Comparison of ENCODE assay signal across 9 cellular contexts in the genomic region with DNA sequence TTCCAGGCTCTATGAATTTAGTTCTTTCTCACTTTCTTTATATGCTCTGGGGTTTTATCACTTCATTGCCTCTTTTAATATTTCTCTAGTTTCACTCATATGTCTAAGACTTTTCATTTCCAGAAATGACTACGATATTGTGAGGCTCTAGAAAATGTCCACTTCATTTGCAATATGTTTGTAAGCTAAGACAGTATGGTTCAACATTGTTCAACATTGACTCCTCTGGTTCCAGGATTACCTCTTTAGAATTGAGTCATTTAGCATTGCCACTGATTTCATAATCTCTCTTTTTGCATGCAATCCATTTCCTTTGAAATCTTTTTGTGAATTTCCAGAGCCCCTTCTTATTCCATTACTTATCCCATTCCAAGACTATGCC. TPM values are rescaled to one million over a fixed set of nuclear protein-coding genes. Genes with fewer than 3 reads are reported as not detected.
A peak's percentile ranks its signal among the peaks of the same experiment; 100 is the strongest.
DNase-seq lines count a peak whose midpoint lies in the region; ATAC-seq and TF ChIP-seq lines count a peak whose summit lies in the region.
"Had no signal": no experiment of that assay in that cellular context is flagged by ENCODE, and none has a peak within 500 bp of the region (broad histone marks: within the 10 kb centered on the region; RNA-seq: fewer than 3 reads in every experiment).

No MANE protein-coding gene starts in this region.

- H3K27me3 ChIP-seq in adipocyte (replicated peaks; ENCODE audit: control insufficient read depth, insufficient read depth, low read length) (no peaks in the 10 kb centered on the region), psoas muscle (ENCODE audit: insufficient read depth in 3 of 3, low read length in 2 of 3) (no peaks in the 10 kb centered on the region), MM.1S (replicated peaks; ENCODE audit: insufficient read depth, low read length) (no peaks in the 10 kb centered on the region)

- H3K36me3 ChIP-seq in adipocyte (ENCODE audit: control insufficient read depth, insufficient read depth, low read length, severe bottlenecking) (no peaks in the 10 kb centered on the region), psoas muscle (ENCODE audit: insufficient read depth in 1 of 2, low read depth in 1 of 2) (no peaks in the 10 kb centered on the region), MM.1S (replicated peaks; ENCODE audit: insufficient read depth, low read length) (no peaks in the 10 kb centered on the region)

- in situ Hi-C loops in ACHN (cut with HindIII; ENCODE audit: low pct_ligation_motif_present, low pct_unique_long_range_greater_than_20kb, low sequenced_read_pairs): no loop called here
- in situ Hi-C loops in GM13976 (cut with MboI; ENCODE audit: low sequenced_read_pairs, unreplicated experiment): no loop called here

- H3K9me2 ChIP-seq in MM.1S (replicated peaks; ENCODE audit: insufficient read depth, low read length): no peaks in the 10 kb centered on the region

- intact Hi-C loops in psoas muscle (cut with DNase I): no loop called here

- no peak for TF ChIP-seq CTCF in psoas muscle (IDR thresholded peaks at IDR 0.05)
- no peak for TF ChIP-seq CTCF in MM.1S (IDR thresholded peaks at IDR 0.05; ENCODE audit: low read length)
- TF ChIP-seq CTCF in GM13976 (IDR thresholded peaks at IDR 0.05; ENCODE audit: borderline replicate concordance, control extremely low read depth, extremely low read depth, insufficient read depth, missing control alignments): no peak

- H3F3A ChIP-seq in MM.1S (ENCODE audit: insufficient read depth, low read length): no peaks in the 10 kb centered on the region

- H3K4me1 ChIP-seq in adipocyte (ENCODE audit: control insufficient read depth, insufficient read depth, low read length): peaks cover 24% of the 10 kb centered on the region
- H3K4me1 ChIP-seq in psoas muscle: no peaks in the 10 kb centered on the region
- peaks cover 11% of the 10 kb centered on the region for H3K4me1 ChIP-seq in MM.1S (ENCODE audit: low read length)

- peak; percentile 61 for ATAC-seq in GM19328 (IDR thresholded peaks at IDR 0.05; ENCODE audit: unreplicated experiment)
- ATAC-seq in HG03159 (IDR thresholded peaks at IDR 0.05; ENCODE audit: unreplicated experiment): peak; percentile 89
- ATAC-seq in psoas muscle: no peak

- H3K27ac ChIP-seq in psoas muscle (no peak overlapping the region), MM.1S (ENCODE audit: low read length) (no peak overlapping the region)

- H3K9me3 ChIP-seq in adipocyte (ENCODE audit: control insufficient read depth, low read length) (no peaks in the 10 kb centered on the region), psoas muscle (no peaks in the 10 kb centered on the region), MM.1S (replicated peaks; ENCODE audit: insufficient read depth, low read length) (no peaks in the 10 kb centered on the region)

- peak; percentile 76 for DNase-seq in ACHN
- peak; percentile 94 for DNase-seq in adipocyte (ENCODE audit: low read depth)
- DNase-seq in psoas muscle: no peak
- no peak for DNase-seq in MM.1S
- DNase-seq in GM13976 (ENCODE audit: low spot score): no peak
- DNase-seq in NCI-H1048 (lab: John Stamatoyannopoulos, UW): no peak
- DNase-seq: activated naive CD8-positive, alpha-beta T cell treated with anti-CD3 and anti-CD28 coated beads, Interleukin-2, amount 10 ng/mL, durations not matched to agents 7 days and 5 days had no signal

- H2AFZ ChIP-seq in MM.1S (ENCODE audit: low read length): no peak overlapping the region

- WGBS in psoas muscle, 3 donors: 69 to 83% (median 76%) methylated on average over 1 of the region's 1 CpG

- no peaks in the 10 kb centered on the region for H4K20me1 ChIP-seq in MM.1S (ENCODE audit: insufficient read depth, low read length)

- H3K4me3 ChIP-seq in adipocyte (ENCODE audit: low read length) (peak overlapping the region; percentile 48), psoas muscle (no peak overlapping the region), MM.1S (ENCODE audit: low read length) (no peak overlapping the region)

- H3K79me2 ChIP-seq in MM.1S (ENCODE audit: low read length): no peaks in the 10 kb centered on the region

- no peak overlapping the region for H3K4me2 ChIP-seq in MM.1S (ENCODE audit: low read depth, low read length)

- H3K9ac ChIP-seq in adipocyte (ENCODE audit: low read length) (peak overlapping the region; percentile 78), MM.1S (ENCODE audit: low read length) (no peak overlapping the region)

RNA-seq across cellular contexts. Expression of a gene that starts 32.3 kb away (rescaled TPM):
- 1 to 10 TPM in 3 of 4 donors, under 1 TPM in 1; 0.54 to 1.6 (median 1.1) TPM for total RNA-seq in psoas muscle
- polyA plus RNA-seq in psoas muscle: 1 to 10 TPM in 1 of 3 donors, under 1 TPM in 2; 0.76 to 5.4 (median 0.87) TPM

Comparison
In these comparisons a context has a peak if more than half of its experiments do, and no peak if none do; other contexts are left out.
1. DNase-seq: peak in ACHN (single experiment) and adipocyte (single experiment); none in psoas muscle (0 of 2), MM.1S (single experiment), GM13976 (single experiment) and NCI-H1048 (single experiment).
2. ATAC-seq: peak in GM19328 (single experiment) and HG03159 (single experiment); none in psoas muscle (0 of 4).